In the genomic region with DNA sequence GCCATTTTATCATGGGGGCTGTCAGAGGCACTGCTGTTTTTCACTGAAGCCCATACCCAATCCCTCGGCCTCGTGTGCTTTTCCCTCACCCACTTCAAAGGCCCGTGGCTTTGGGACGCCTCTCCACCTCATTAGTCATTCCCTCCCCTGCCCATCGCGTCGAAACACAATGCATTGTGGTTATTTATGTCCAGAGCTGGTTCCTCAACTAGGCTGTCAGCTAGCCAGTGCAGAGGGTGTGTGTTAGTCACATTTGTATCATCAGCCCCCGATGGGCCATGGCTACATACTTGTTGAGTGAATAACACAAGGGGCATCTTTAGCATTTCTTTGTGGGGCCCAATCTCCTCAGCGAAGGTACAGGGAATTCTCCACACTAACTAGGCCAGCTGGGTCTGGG, we compare ENCODE assay signal across 11 cellular contexts. TPM values are rescaled to one million over a fixed set of nuclear protein-coding genes. Genes with fewer than 3 reads are reported as not detected.
DNase-seq lines count a peak whose midpoint lies in the region; ATAC-seq, FAIRE-seq and TF ChIP-seq lines count a peak whose summit lies in the region.
"Had no signal": no experiment of that assay in that cellular context is flagged by ENCODE, and none has a peak within 500 bp of the region (broad histone marks: within the 10 kb centered on the region; RNA-seq: fewer than 3 reads in every experiment).

No MANE protein-coding gene starts in this region.

- in situ Hi-C loops in Panc1 (cut with HindIII; ENCODE audit: low pct_unique_long_range_greater_than_20kb, low sequenced_read_pairs) = no loop called here

- H3K27me3 ChIP-seq in Panc1 (ENCODE audit: control insufficient read depth, insufficient read depth, low read length) (no peaks in the 10 kb centered on the region), endothelial cell of umbilical vein (ENCODE audit: control insufficient read depth in 2 of 2, insufficient read depth in 2 of 2, low read length in 2 of 2) (no peaks in the 10 kb centered on the region), prostate gland (replicated peaks; ENCODE audit: insufficient read depth) (no peaks in the 10 kb centered on the region)

- H3K4me2 ChIP-seq in endothelial cell of umbilical vein (ENCODE audit: insufficient read depth, low read length) = no peak overlapping the region

- POLR2A ChIA-PET in Panc1 (lab: Charles Lee) (no interaction called here), endothelial cell of umbilical vein (lab: Charles Lee) (no interaction called here)

- TF ChIP-seq POLR2A in endothelial cell of umbilical vein (IDR thresholded peaks at IDR 0.05; ENCODE audit: low read depth, low read length) = no peak
- TF ChIP-seq POLR2A in prostate gland (IDR thresholded peaks at IDR 0.05) = no peak

- H3K27ac ChIP-seq in Panc1 (ENCODE audit: low read length) = no peak overlapping the region
- H3K27ac ChIP-seq in endothelial cell of umbilical vein (ENCODE audit: insufficient read depth, low read depth, low read length) = no peak overlapping the region
- no peak overlapping the region for H3K27ac ChIP-seq in prostate gland
- H3K27ac ChIP-seq: parathyroid adenoma had no signal

- no peaks in the 10 kb centered on the region for H3K9me3 ChIP-seq in Panc1 (ENCODE audit: control insufficient read depth, insufficient read depth, low read depth, low read length)
- H3K9me3 ChIP-seq in endothelial cell of umbilical vein (replicated peaks; ENCODE audit: control insufficient read depth, insufficient read depth, low read length) = no peaks in the 10 kb centered on the region
- H3K9me3 ChIP-seq in prostate gland = no peaks in the 10 kb centered on the region

- ATAC-seq in Panc1 = 0 out of 2 replicates have a peak, but pooled peaks have one; percentile 6
- ATAC-seq: left cardiac atrium had no signal

- peak overlapping the region; percentile 54 for H2AFZ ChIP-seq in endothelial cell of umbilical vein (ENCODE audit: low read depth, low read length)
- H2AFZ ChIP-seq: parathyroid adenoma had no signal

- BruUV-seq in Panc1 (replicated peaks; lab: Mats Ljungman, UMichigan) (no TSS peak), endothelial cell of umbilical vein (replicated peaks; lab: Mats Ljungman, UMichigan) (no TSS peak)

- 62% methylated on average over 9 of the region's 9 CpGs for WGBS in prostate gland

- CTCF ChIA-PET in Panc1 (lab: Charles Lee) (no interaction called here), endothelial cell of umbilical vein (lab: Charles Lee) (no interaction called here)

- H3K4me1 ChIP-seq in Panc1 (ENCODE audit: control insufficient read depth, insufficient read depth, low read length) (peaks cover 3% of the 10 kb centered on the region), endothelial cell of umbilical vein (ENCODE audit: control insufficient read depth, extremely low read depth, insufficient read depth, low read length) (peaks cover 19% of the 10 kb centered on the region), prostate gland (replicated peaks) (no peaks in the 10 kb centered on the region)
- H3K4me1 ChIP-seq: parathyroid adenoma had no signal

- no peak for TF ChIP-seq CTCF in Panc1 (IDR thresholded peaks at IDR 0.05)
- TF ChIP-seq CTCF in endothelial cell of umbilical vein (IDR thresholded peaks at IDR 0.05; ENCODE audit: extremely low read depth in 1 of 2, insufficient read depth in 1 of 2, low read depth in 1 of 2, low read length in 2 of 2) = no peak
- TF ChIP-seq CTCF in prostate gland (IDR thresholded peaks at IDR 0.05) = no peak

- H3K36me3 ChIP-seq in Panc1 (ENCODE audit: control insufficient read depth, insufficient read depth, low read length) (no peaks in the 10 kb centered on the region), endothelial cell of umbilical vein (ENCODE audit: control insufficient read depth in 2 of 2, extremely low read depth in 1 of 2, insufficient read depth in 2 of 2, low read length in 2 of 2) (no peaks in the 10 kb centered on the region), prostate gland (no peaks in the 10 kb centered on the region)

- no peaks in the 10 kb centered on the region for H3K9me1 ChIP-seq in endothelial cell of umbilical vein (replicated peaks; ENCODE audit: control insufficient read depth, extremely low read depth, insufficient read depth, low read length)

- H3K9ac ChIP-seq in endothelial cell of umbilical vein (replicated peaks; ENCODE audit: extremely low read depth, insufficient read depth, low read length) = no peak overlapping the region
- H3K9ac ChIP-seq: parathyroid adenoma had no signal

- H3K4me3 ChIP-seq in Panc1 (ENCODE audit: low read depth in 2 of 2, low read length in 2 of 2) (no peak overlapping the region), endothelial cell of umbilical vein (replicated peaks in 1 of 3; ENCODE audit: insufficient read depth in 1 of 3, low read depth in 1 of 3, low read length in 3 of 3) (no peak overlapping the region), skeletal muscle cell (ENCODE audit: low read depth, low read length) (no peak overlapping the region), prostate gland (no peak overlapping the region)

- H3K79me2 ChIP-seq in endothelial cell of umbilical vein (ENCODE audit: control insufficient read depth, insufficient read depth, low read length) = peaks cover 13% of the 10 kb centered on the region

- no peaks in the 10 kb centered on the region for H4K20me1 ChIP-seq in endothelial cell of umbilical vein (replicated peaks; ENCODE audit: control insufficient read depth, extremely low read depth, insufficient read depth, low read length)

- intact Hi-C loops in Panc1 (cut with micrococcal nuclease; ENCODE audit: unreplicated experiment) = no loop called here
- intact Hi-C loops in endothelial cell of umbilical vein (cut with micrococcal nuclease) = loop anchor here (10.0 kb wide), 1 partner anchor 384 kb away; no protein-coding TSS in a partner anchor
- intact Hi-C loops in prostate gland (cut with DNase I) = no loop called here

- dilution Hi-C loops in endothelial cell of umbilical vein (cut with MboI; ENCODE audit: extremely low pct_ligation_motif_present, low sequenced_read_pairs) = no loop called here

- no peak for FAIRE-seq in endothelial cell of umbilical vein (lab: Jason Lieb, UNC)

- DNase-seq in GOT3 (lab: John Stamatoyannopoulos, UW) (peak; percentile 22), Panc1 (ENCODE audit: low read depth, low spot score) (no peak), endothelial cell of umbilical vein (ENCODE audit: low read depth, low spot score) (no peak), skeletal muscle cell (ENCODE audit: low read depth) (peak; percentile 91), NCI-H2227 treated with DMSO at 0.1 percent for 48 hours (lab: John Stamatoyannopoulos, UW) (no peak), DMS53 (lab: John Stamatoyannopoulos, UW) (no peak), prostate gland (ENCODE audit: low spot score) (no peak)
- DNase-seq: endodermal cell, left cardiac atrium, NCI-H526 had no signal

TF ChIP-seq in endothelial cell of umbilical vein, 7 proteins besides CTCF, POLR2A, EP300 and RAD21:
- TF ChIP-seq, protein P1, sequence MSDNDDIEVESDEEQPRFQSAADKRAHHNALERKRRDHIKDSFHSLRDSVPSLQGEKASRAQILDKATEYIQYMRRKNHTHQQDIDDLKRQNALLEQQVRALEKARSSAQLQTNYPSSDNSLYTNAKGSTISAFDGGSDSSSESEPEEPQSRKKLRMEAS (IDR thresholded peaks at IDR 0.05; ENCODE audit: insufficient read depth, insufficient read length) = no peak
- no peak for TF ChIP-seq EZH2 (IDR thresholded peaks at IDR 0.05; ENCODE audit: borderline replicate concordance, low read depth, low read length, severe bottlenecking)
- TF ChIP-seq JUN (IDR thresholded peaks at IDR 0.05; ENCODE audit: borderline replicate concordance, insufficient read depth, insufficient read length, low read depth) = no peak
- no peak for TF ChIP-seq POLR2AphosphoS5 (IDR thresholded peaks at IDR 0.05; ENCODE audit: insufficient read depth, low read depth, low read length)
- no peak for TF ChIP-seq FOS (IDR thresholded peaks at IDR 0.05; ENCODE audit: borderline replicate concordance, insufficient read depth, low read length)
- no peak for TF ChIP-seq GATA2 (IDR thresholded peaks at IDR 0.05; ENCODE audit: insufficient read depth, insufficient read length, low read depth, low read length)
- no peak for TF ChIP-seq MYC (IDR thresholded peaks at IDR 0.05; ENCODE audit: low read depth, low read length)

RNA-seq across cellular contexts. Expression of gene CRCP, which starts 3.8 kb away (rescaled TPM):
- total RNA-seq in Panc1 (2021; ENCODE audit: unreplicated experiment) = 46.4 TPM
- polyA plus RNA-seq in Panc1 (2012; ENCODE audit: insufficient read length) = 29.0 TPM
- 20.3 and 29.7 TPM in 2 replicates for total RNA-seq in endothelial cell of umbilical vein
- polyA plus RNA-seq in endothelial cell of umbilical vein = 9.9 and 14.2 TPM in 2 replicates
- polyA plus RNA-seq in endothelial cell of umbilical vein (2011; cell fraction: cytosol; rRNA removed) = 26.2 TPM in 2 replicates
- 15.5 and 21.8 TPM in 2 replicates for polyA plus RNA-seq in endothelial cell of umbilical vein (2011; cell fraction: nucleus; rRNA removed)
- 25.0 and 25.1 TPM in 2 replicates for polyA plus RNA-seq in endothelial cell of umbilical vein (2012)
- 25.0 and 33.7 TPM in 2 replicates for polyA minus RNA-seq in endothelial cell of umbilical vein
- polyA minus RNA-seq in endothelial cell of umbilical vein (2011; cell fraction: cytosol; rRNA and poly(A)+ RNA removed) = 17.0 TPM
- polyA minus RNA-seq in endothelial cell of umbilical vein (2011; cell fraction: nucleus; rRNA and poly(A)+ RNA removed) = 13.7 and 14.5 TPM in 2 replicates
- 10 to 100 TPM; 37.9 to 48.1 TPM for total RNA-seq in prostate gland

RNA-seq across cellular contexts. Expression of gene ASL, which starts 35.2 kb away (rescaled TPM):
- 34.3 TPM for total RNA-seq in Panc1 (2021; ENCODE audit: unreplicated experiment)
- 63.3 TPM for polyA plus RNA-seq in Panc1 (2012; ENCODE audit: insufficient read length)
- total RNA-seq in endothelial cell of umbilical vein = 48.4 and 50.5 TPM in 2 replicates
- 57.8 and 62.4 TPM in 2 replicates for polyA plus RNA-seq in endothelial cell of umbilical vein
- 41.1 and 45.6 TPM in 2 replicates for polyA plus RNA-seq in endothelial cell of umbilical vein (2011; cell fraction: cytosol; rRNA removed)
- polyA plus RNA-seq in endothelial cell of umbilical vein (2011; cell fraction: nucleus; rRNA removed) = 104 and 108 TPM in 2 replicates
- 35.0 and 38.4 TPM in 2 replicates for polyA plus RNA-seq in endothelial cell of umbilical vein (2012)
- 33.8 and 37.0 TPM in 2 replicates for polyA minus RNA-seq in endothelial cell of umbilical vein
- polyA minus RNA-seq in endothelial cell of umbilical vein (2011; cell fraction: cytosol; rRNA and poly(A)+ RNA removed) = 19.5 TPM
- polyA minus RNA-seq in endothelial cell of umbilical vein (2011; cell fraction: nucleus; rRNA and poly(A)+ RNA removed) = 15.5 and 31.3 TPM in 2 replicates
- 10 to 100 TPM; 24.0 to 36.4 TPM for total RNA-seq in prostate gland

Comparison
In these comparisons a context has a peak if more than half of its experiments do, and no peak if none do; other contexts are left out.
1. DNase-seq: peak in GOT3 (single experiment) and skeletal muscle cell (single experiment); none in Panc1 (single experiment), endothelial cell of umbilical vein (single experiment), NCI-H2227 treated with DMSO at 0.1 percent for 48 hours (single experiment), DMS53 (single experiment) and prostate gland (single experiment).